8 cellular contexts compared by ENCODE assay signal in genomic region chr3:15427981-15428380, GRCh38. TPM values are rescaled to one million over a fixed set of nuclear protein-coding genes. Genes with fewer than 3 reads are reported as not detected.
DNase-seq lines count a peak whose midpoint lies in the region; ATAC-seq and TF ChIP-seq lines count a peak whose summit lies in the region.

No MANE protein-coding gene starts in this region.

- H3K4me1 ChIP-seq in OCI-LY7 (ENCODE audit: insufficient read depth, low read length, poor library complexity, severe bottlenecking) (peaks cover 23% of the 10 kb centered on the region), endodermal cell (ENCODE audit: control insufficient read depth, insufficient read depth, low read length) (no peaks in the 10 kb centered on the region)

- POLR2A ChIA-PET in OCI-LY7 (lab: Charles Lee): interaction anchor here (0.5 kb wide), 1 partner anchor 179 kb away, joined by 3 read pairs; no protein-coding TSS in a partner anchor

- H3K4me1 Mint-ChIP-seq in CD14-positive monocyte: peaks cover 46% of the 10 kb centered on the region
- peaks cover 24% of the 10 kb centered on the region for H3K4me1 Mint-ChIP-seq in endodermal cell
- peaks cover 56 to 61% of the 10 kb centered on the region in 2 donors for H3K4me1 Mint-ChIP-seq in natural killer cell

- peaks cover 61% of the 10 kb centered on the region for H3K79me2 ChIP-seq in OCI-LY7 (ENCODE audit: insufficient read depth, low read depth, low read length)

- H2AFZ ChIP-seq in OCI-LY7 (ENCODE audit: low read length): peak overlapping the region; percentile 85

- intact Hi-C loops in CD14-positive monocyte (cut with micrococcal nuclease) (loop anchor here in 1 of 2 donors (5.0 kb wide), 2 partner anchors 129 to 161 kb away; no protein-coding TSS in a partner anchor), OCI-LY7 (cut with micrococcal nuclease; ENCODE audit: unreplicated experiment) (loop anchor here (2.0 kb wide), 1 partner anchor 173 kb away; the partner anchor contains the start of genes BTD and HACL1), natural killer cell (cut with micrococcal nuclease) (loop anchor here (1.0 kb wide), 2 partner anchors 50 to 129 kb away; no protein-coding TSS in a partner anchor)

- H3K9me3 ChIP-seq in OCI-LY7 (ENCODE audit: low read length): peaks cover 5% of the 10 kb centered on the region; the same call in 1 of the 2 replicates
- no peaks in the 10 kb centered on the region for H3K9me3 ChIP-seq in endodermal cell (ENCODE audit: control insufficient read depth, low read length)

- H3K36me3 Mint-ChIP-seq in CD14-positive monocyte: peaks cover 42 to 54% of the 10 kb centered on the region in 2 donors
- H3K36me3 Mint-ChIP-seq in endodermal cell (ENCODE audit: low read depth): peaks cover 37% of the 10 kb centered on the region
- peaks cover under 1% of the 10 kb centered on the region for H3K36me3 Mint-ChIP-seq in natural killer cell

- TF ChIP-seq CTCF in CD14-positive monocyte (IDR thresholded peaks at IDR 0.05) (no peak), OCI-LY7 (conservative IDR thresholded peaks at IDR 0.05; ENCODE audit: low read length) (no peak), endodermal cell (conservative IDR thresholded peaks at IDR 0.05) (no peak), natural killer cell (IDR thresholded peaks at IDR 0.05) (no peak)

- H3K27ac Mint-ChIP-seq in CD14-positive monocyte (peak overlapping the region; percentile 98 to 100 (median 99)), endodermal cell (peak overlapping the region; percentile 98), natural killer cell (peak overlapping the region; percentile 96 to 97)

- DNase-seq in CD14-positive monocyte (ENCODE audit: low spot score) (peak; percentile 51), OCI-LY7 (ENCODE audit: low spot score) (no peak), endodermal cell (no peak), natural killer cell (no peak), DMS153 treated with DMSO at 0.1 percent for 48 hours (lab: John Stamatoyannopoulos, UW; ENCODE audit: unreplicated experiment) (no peak), LoVo (ENCODE audit: low spot score) (no peak), mucosa of gallbladder (ENCODE audit: low spot score) (no peak)

- H3K36me3 ChIP-seq in OCI-LY7 (ENCODE audit: insufficient read depth, low read length): peaks cover 57% of the 10 kb centered on the region
- H3K36me3 ChIP-seq in endodermal cell (ENCODE audit: control insufficient read depth, insufficient read depth, low read length): peaks cover 39% of the 10 kb centered on the region

- no peaks in the 10 kb centered on the region for H3K9me2 ChIP-seq in OCI-LY7 (ENCODE audit: insufficient read depth, low read length)

- H3K27ac ChIP-seq in OCI-LY7 (ENCODE audit: low read depth, low read length, poor library complexity, severe bottlenecking) (peak overlapping the region; percentile 60), endodermal cell (ENCODE audit: low read depth, low read length) (peak overlapping the region; percentile 27)

- H3K27me3 ChIP-seq in endodermal cell (ENCODE audit: control insufficient read depth, insufficient read depth, low read length, poor library complexity, severe bottlenecking): no peaks in the 10 kb centered on the region

- CTCF ChIA-PET in OCI-LY7 (lab: Charles Lee; ENCODE audit: unreplicated experiment): no interaction called here

- no TSS peak for BruUV-seq in OCI-LY7 (replicated peaks; lab: Mats Ljungman, UMichigan)

- H3K27me3 Mint-ChIP-seq in CD14-positive monocyte (ENCODE audit: low read depth in 3 of 3): no peaks in the 10 kb centered on the region
- H3K27me3 Mint-ChIP-seq in endodermal cell (ENCODE audit: insufficient read depth): no peaks in the 10 kb centered on the region
- no peaks in the 10 kb centered on the region for H3K27me3 Mint-ChIP-seq in natural killer cell (ENCODE audit: low read depth in 2 of 2)

- 0 to 1% methylated on average over 6 to 11 of the region's 11 CpGs for WGBS in endodermal cell (ENCODE audit: insufficient coverage in 1 of 2, insufficient read length in 1 of 2), 2 experiments

- peak overlapping the region; percentile 72 for H3K9ac ChIP-seq in endodermal cell (ENCODE audit: extremely low read depth, low read length, poor library complexity, severe bottlenecking)

- H3K4me3 ChIP-seq in OCI-LY7 (ENCODE audit: low read depth, low read length, poor library complexity, severe bottlenecking): peak overlapping the region; percentile 96
- H3K4me3 ChIP-seq in endodermal cell (ENCODE audit: low read length): peak overlapping the region; percentile 96

- no peak for ATAC-seq in natural killer cell
- ATAC-seq in HG02623 (IDR thresholded peaks at IDR 0.05; ENCODE audit: unreplicated experiment): no peak

- peaks cover 14% of the 10 kb centered on the region; the same call in 1 of the 2 replicates for H4K20me1 ChIP-seq in OCI-LY7 (ENCODE audit: insufficient read depth, low read length)

- H3K9me3 Mint-ChIP-seq in CD14-positive monocyte: no peaks in the 10 kb centered on the region
- no peaks in the 10 kb centered on the region for H3K9me3 Mint-ChIP-seq in endodermal cell
- H3K9me3 Mint-ChIP-seq in natural killer cell: no peaks in the 10 kb centered on the region

- H3K4me2 ChIP-seq in OCI-LY7 (ENCODE audit: low read length): peak overlapping the region; percentile 98

- H3K4me3 Mint-ChIP-seq in CD14-positive monocyte: peak overlapping the region; percentile 96 to 99
- peak overlapping the region; percentile 99 for H3K4me3 Mint-ChIP-seq in endodermal cell
- peak overlapping the region; percentile 98 for H3K4me3 Mint-ChIP-seq in natural killer cell

RNA-seq across cellular contexts. Expression of gene EAF1, which starts 0.6 kb away (rescaled TPM):
- 1 to 10 TPM; 9.0 to 9.1 TPM for polyA plus RNA-seq in CD14-positive monocyte
- total RNA-seq in OCI-LY7 (2014; rRNA removed; shearing (Covaris generic)): 18.0 and 23.8 TPM in 2 replicates
- total RNA-seq in OCI-LY7 (2022) (21.6 and 24.1 TPM in 2 replicates), endodermal cell (10 to 100 TPM; 29.1 to 33.1 TPM), natural killer cell (10 to 100 TPM; 39.7 to 45.8 (median 41.5) TPM), mucosa of gallbladder (21.8 TPM)
- 33.3 TPM for polyA plus RNA-seq in endodermal cell (2013, experiment 1 of 2)
- 26.4 TPM for polyA plus RNA-seq in endodermal cell (2013, experiment 2 of 2)

RNA-seq across cellular contexts. Expression of gene METTL6, which starts 0.6 kb away (rescaled TPM):
- 10 to 100 TPM in 1 of 2 donors, 1 to 10 TPM in 1; 9.1 to 15.1 TPM for polyA plus RNA-seq in CD14-positive monocyte
- total RNA-seq in OCI-LY7 (2014; rRNA removed; shearing (Covaris generic)): 12.7 and 24.3 TPM in 2 replicates
- total RNA-seq in OCI-LY7 (2022): 23.5 and 28.4 TPM in 2 replicates
- 10 to 100 TPM; 22.3 to 24.8 TPM for total RNA-seq in endodermal cell
- 24.6 TPM for polyA plus RNA-seq in endodermal cell (2013, experiment 1 of 2)
- polyA plus RNA-seq in endodermal cell (2013, experiment 2 of 2): 20.7 TPM
- 10 to 100 TPM in 2 of 3 donors, 1 to 10 TPM in 1; 9.8 to 13.3 (median 11.8) TPM for total RNA-seq in natural killer cell
- total RNA-seq in mucosa of gallbladder: 13.1 TPM
